1 cellular context compared by ENCODE assay signal in the genomic region with DNA sequence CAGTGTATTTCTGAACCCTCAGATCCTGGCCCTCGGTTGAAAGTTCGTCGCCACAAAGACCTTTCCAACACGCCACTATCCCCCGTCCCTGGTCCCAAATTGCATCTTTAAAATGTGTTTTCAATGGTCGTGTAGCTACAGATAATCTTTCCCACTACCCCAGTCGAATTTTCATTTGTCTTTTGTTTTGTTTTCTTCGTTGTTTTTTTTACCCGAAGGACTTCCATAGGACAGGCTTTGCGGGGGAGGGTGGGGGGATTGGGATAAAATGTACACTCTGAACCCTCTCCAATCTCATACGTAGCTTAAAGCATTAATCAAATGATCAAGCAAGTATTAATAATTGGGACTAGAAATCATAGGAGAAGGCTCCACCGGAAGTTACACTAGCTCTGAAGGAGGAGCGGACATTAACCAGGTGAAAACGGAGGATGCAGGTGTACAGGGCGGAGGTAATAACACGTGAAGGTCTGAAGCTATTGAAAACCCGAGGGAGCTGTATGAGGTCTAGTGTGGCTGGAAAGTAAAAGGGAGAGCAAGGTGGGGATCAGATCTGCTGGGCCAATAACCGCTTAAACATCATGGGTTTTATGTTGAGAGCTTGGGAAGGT.
TF ChIP-seq lines count a peak whose summit lies in the region.

No MANE protein-coding gene starts in this region.

TF ChIP-seq in HCT116, 20 proteins besides CTCF, POLR2A, EP300 and RAD21 (continued from another document):
- no peak for TF ChIP-seq FOSL1 (IDR thresholded peaks at IDR 0.05; ENCODE audit: low read depth)
- no peak for TF ChIP-seq SIN3A (IDR thresholded peaks at IDR 0.05; ENCODE audit: low read depth)
- TF ChIP-seq EGR1 (IDR thresholded peaks at IDR 0.05; ENCODE audit: low read depth), result no peak
- TF ChIP-seq, protein P1, sequence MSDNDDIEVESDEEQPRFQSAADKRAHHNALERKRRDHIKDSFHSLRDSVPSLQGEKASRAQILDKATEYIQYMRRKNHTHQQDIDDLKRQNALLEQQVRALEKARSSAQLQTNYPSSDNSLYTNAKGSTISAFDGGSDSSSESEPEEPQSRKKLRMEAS (IDR thresholded peaks at IDR 0.05), result no peak
- TF ChIP-seq ZNF274 (IDR thresholded peaks at IDR 0.05; ENCODE audit: low read depth, low read length), result no peak
- no peak for TF ChIP-seq ZFX (IDR thresholded peaks at IDR 0.05)
- no peak for TF ChIP-seq SRF (IDR thresholded peaks at IDR 0.05; ENCODE audit: low read depth)
- TF ChIP-seq EZH2phosphoT487 (IDR thresholded peaks at IDR 0.05; ENCODE audit: borderline replicate concordance), result no peak
- no peak for TF ChIP-seq POLR2AphosphoS5 (IDR thresholded peaks at IDR 0.05; ENCODE audit: low read depth, low read length)
